Comparison of ENCODE assay signal across 1 cellular context in the genomic region with DNA sequence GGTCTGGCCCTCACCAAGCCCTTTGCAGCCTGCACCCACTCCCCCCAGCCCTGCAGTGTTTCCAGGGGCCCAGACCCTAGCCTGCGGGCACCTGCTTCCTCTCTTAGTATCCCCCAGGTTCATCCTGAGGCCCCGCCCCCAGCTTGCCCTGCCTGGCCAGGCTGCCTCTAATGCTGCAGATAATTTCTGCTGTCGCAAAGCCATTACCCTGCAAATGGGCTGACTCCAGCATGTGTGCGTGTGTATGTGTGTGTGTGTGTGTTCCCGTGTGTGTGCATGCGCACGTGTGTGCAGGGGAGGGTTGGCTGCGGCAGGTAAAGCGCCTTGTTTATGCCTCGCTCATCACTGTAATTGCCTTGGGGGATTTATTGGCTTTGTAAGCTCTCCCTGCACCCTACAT.
A peak's percentile ranks its signal among the peaks of the same experiment; 100 is the strongest.
TF ChIP-seq lines count a peak whose summit lies in the region.

No MANE protein-coding gene starts in this region.

TF ChIP-seq in HepG2, 621 proteins besides CTCF, POLR2A, EP300 and RAD21:
- TF ChIP-seq, protein P1, sequence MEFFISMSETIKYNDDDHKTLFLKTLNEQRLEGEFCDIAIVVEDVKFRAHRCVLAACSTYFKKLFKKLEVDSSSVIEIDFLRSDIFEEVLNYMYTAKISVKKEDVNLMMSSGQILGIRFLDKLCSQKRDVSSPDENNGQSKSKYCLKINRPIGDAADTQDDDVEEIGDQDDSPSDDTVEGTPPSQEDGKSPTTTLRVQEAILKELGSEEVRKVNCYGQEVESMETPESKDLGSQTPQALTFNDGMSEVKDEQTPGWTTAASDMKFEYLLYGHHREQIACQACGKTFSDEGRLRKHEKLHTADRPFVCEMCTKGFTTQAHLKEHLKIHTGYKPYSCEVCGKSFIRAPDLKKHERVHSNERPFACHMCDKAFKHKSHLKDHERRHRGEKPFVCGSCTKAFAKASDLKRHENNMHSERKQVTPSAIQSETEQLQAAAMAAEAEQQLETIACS (CRISPR knock-in tag; IDR thresholded peaks at IDR 0.05): no peak
- peak; percentile 20 for TF ChIP-seq ZNF883 (CRISPR knock-in tag; IDR thresholded peaks at IDR 0.05; ENCODE audit: not compliant biosample characterization)
